In genomic region chrX:24945009-24945408, GRCh38 we compare ENCODE assay signal across 22 cellular contexts.
DNase-seq lines count a peak whose midpoint lies in the region; TF ChIP-seq lines count a peak whose summit lies in the region.
"Had no signal": no experiment of that assay in that cellular context is flagged by ENCODE, and none has a peak within 500 bp of the region (broad histone marks: within the 10 kb centered on the region; RNA-seq: fewer than 3 reads in every experiment).

No MANE protein-coding gene starts in this region.

- no peak overlapping the region for H3K9ac ChIP-seq in neural progenitor cell
- H3K9ac ChIP-seq: BLaER1 had no signal

- no peak overlapping the region for H3K4me3 ChIP-seq in neural progenitor cell
- H3K4me3 ChIP-seq: BLaER1 had no signal

- no peak overlapping the region for H3K4me2 ChIP-seq in neural progenitor cell
- H3K4me2 ChIP-seq: BLaER1 had no signal

- intact Hi-C loops in cardiac septum (cut with DNase I): no loop called here

- no peaks in the 10 kb centered on the region for H3K9me3 ChIP-seq in neural progenitor cell (ENCODE audit: low read depth)
- H3K9me3 ChIP-seq: BE2C, BLaER1 had no signal

- H3K4me1 Mint-ChIP-seq in brain (peaks cover 55% of the 10 kb centered on the region), neural progenitor cell (peaks cover 41% of the 10 kb centered on the region)
- H3K4me1 Mint-ChIP-seq: CD14-positive monocyte; CD4-positive, alpha-beta memory T cell; CD4-positive, CD25-positive, alpha-beta regulatory T cell; CD8-positive, alpha-beta memory T cell had no signal

- H3K36me3 ChIP-seq in neural progenitor cell: no peaks in the 10 kb centered on the region
- H3K36me3 ChIP-seq: BE2C had no signal

- H3F3A ChIP-seq in neural progenitor cell (ENCODE audit: low read depth): peaks cover 22% of the 10 kb centered on the region

- H3K27me3 ChIP-seq in neural progenitor cell: no peaks in the 10 kb centered on the region
- H3K27me3 ChIP-seq: BE2C had no signal

- H3K79me2 ChIP-seq in neural progenitor cell (ENCODE audit: low read depth): no peaks in the 10 kb centered on the region

- H3K9me3 Mint-ChIP-seq in brain (no peaks in the 10 kb centered on the region), neural progenitor cell (no peaks in the 10 kb centered on the region)
- H3K9me3 Mint-ChIP-seq: CD14-positive monocyte; CD4-positive, alpha-beta memory T cell; CD4-positive, CD25-positive, alpha-beta regulatory T cell; CD8-positive, alpha-beta memory T cell had no signal

- H4K20me1 ChIP-seq in neural progenitor cell (ENCODE audit: low read depth): no peaks in the 10 kb centered on the region

- H3K4me3 Mint-ChIP-seq in brain (no peak overlapping the region), neural progenitor cell (no peak overlapping the region)
- H3K4me3 Mint-ChIP-seq: CD14-positive monocyte; CD4-positive, alpha-beta memory T cell; CD4-positive, CD25-positive, alpha-beta regulatory T cell; CD8-positive, alpha-beta memory T cell had no signal

- H3K4me1 ChIP-seq in neural progenitor cell: peaks cover 41% of the 10 kb centered on the region
- H3K4me1 ChIP-seq: BE2C, BLaER1 had no signal

- no peak overlapping the region for H2AFZ ChIP-seq in neural progenitor cell (replicated peaks)

- H3K27ac ChIP-seq in neural progenitor cell: no peak overlapping the region
- H3K27ac ChIP-seq: BLaER1 had no signal

- TF ChIP-seq CTCF in brain (conservative IDR thresholded peaks at IDR 0.05) (no peak), neural progenitor cell (IDR thresholded peaks at IDR 0.05) (no peak)

- peak overlapping the region in 3 of 5 experiments; percentile 47 to 92 (median 57) for H3K27ac Mint-ChIP-seq in brain
- peak overlapping the region; percentile 40 for H3K27ac Mint-ChIP-seq in neural progenitor cell
- H3K27ac Mint-ChIP-seq: CD14-positive monocyte; CD4-positive, alpha-beta memory T cell; CD4-positive, CD25-positive, alpha-beta regulatory T cell; CD8-positive, alpha-beta memory T cell had no signal

- DNase-seq in neural progenitor cell (ENCODE audit: low spot score): no peak
- DNase-seq in NCI-H82 (lab: John Stamatoyannopoulos, UW): no peak
- no peak for DNase-seq in GF-D8 (lab: John Stamatoyannopoulos, UW)
- DNase-seq in cardiac septum (ENCODE audit: low spot score): no peak
- DNase-seq: 8988T; ACHN; BE2C; C1 segment of cervical spinal cord; CD4-positive, alpha-beta memory T cell; CD4-positive, CD25-positive, alpha-beta regulatory T cell; CD8-positive, alpha-beta memory T cell; COR-L47; DMS 273 treated with DMSO at 0.1 percent for 48 hours; DMS153; DMS53; DMS79; DND-41; EL; GDM1 had no signal

- H3K36me3 Mint-ChIP-seq in brain (peaks cover 7% of the 10 kb centered on the region), neural progenitor cell (peaks cover 6% of the 10 kb centered on the region)
- H3K36me3 Mint-ChIP-seq: CD4-positive, alpha-beta memory T cell; CD4-positive, CD25-positive, alpha-beta regulatory T cell; CD8-positive, alpha-beta memory T cell had no signal

- peaks cover 3% of the 10 kb centered on the region for H3K27me3 Mint-ChIP-seq in brain
- H3K27me3 Mint-ChIP-seq in neural progenitor cell (ENCODE audit: insufficient read depth, low read depth): peaks cover 3% of the 10 kb centered on the region
- H3K27me3 Mint-ChIP-seq: CD4-positive, alpha-beta memory T cell; CD4-positive, CD25-positive, alpha-beta regulatory T cell; CD8-positive, alpha-beta memory T cell had no signal
